8 cellular contexts compared by ENCODE assay signal in the genomic region with DNA sequence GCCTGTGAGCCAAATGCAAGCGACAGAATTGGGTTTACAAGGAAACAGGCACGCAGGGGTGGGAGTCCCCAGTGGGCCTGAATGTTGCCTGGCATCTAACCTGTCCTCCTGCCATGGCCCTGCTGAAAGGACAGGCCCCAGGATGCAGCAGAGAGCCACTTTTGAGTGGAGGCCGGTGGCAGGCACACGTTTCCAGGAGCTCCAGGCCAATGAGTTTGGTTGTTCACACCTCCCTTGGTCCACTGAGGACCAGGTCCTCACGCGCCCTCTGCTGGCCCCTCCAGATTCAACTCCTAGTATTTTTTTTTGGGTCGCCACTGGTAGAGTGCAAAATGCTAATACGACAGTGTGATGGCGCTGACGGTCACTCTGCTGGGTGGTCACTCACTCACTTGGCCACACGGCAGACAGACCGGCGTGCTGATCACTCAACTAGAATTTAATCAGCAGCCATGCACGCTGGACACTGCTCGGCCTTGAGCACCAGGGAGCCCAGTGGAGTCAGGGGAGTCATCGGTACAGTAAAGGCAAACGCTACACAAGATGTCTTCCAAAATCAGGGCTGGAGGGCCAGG.
DNase-seq lines count a peak whose midpoint lies in the region; ATAC-seq, FAIRE-seq and TF ChIP-seq lines count a peak whose summit lies in the region.

No MANE protein-coding gene starts in this region.

- no peak for TF ChIP-seq POLR2A in prostate gland (IDR thresholded peaks at IDR 0.05)

- no peak for FAIRE-seq in RCC 7860 (lab: Jason Lieb, UNC)

- peaks cover 0 to 6% of the 10 kb centered on the region in 2 donors for H3K36me3 ChIP-seq in prostate gland

- no peaks in the 10 kb centered on the region for H3K9me3 ChIP-seq in prostate gland

- peak in 3 of 4 experiments; percentile 39 to 55 (median 50) for TF ChIP-seq CTCF in prostate gland (IDR thresholded peaks at IDR 0.05)

- WGBS in prostate gland: 64% methylated on average over 17 of the region's 17 CpGs

- intact Hi-C loops in prostate gland (cut with DNase I): loop anchor here (10.0 kb wide), 1 partner anchor 639 kb away; no protein-coding TSS in a partner anchor

- peak; percentile 59 for ATAC-seq in HG03520 (IDR thresholded peaks at IDR 0.05; ENCODE audit: unreplicated experiment)
- no peak for ATAC-seq in GM19328 (IDR thresholded peaks at IDR 0.05; ENCODE audit: unreplicated experiment)

- no peaks in the 10 kb centered on the region for H3K4me1 ChIP-seq in prostate gland (replicated peaks)

- H3K27me3 ChIP-seq in prostate gland (replicated peaks; ENCODE audit: insufficient read depth): no peaks in the 10 kb centered on the region

- no peak overlapping the region for H3K4me3 ChIP-seq in prostate gland

- no peak overlapping the region for H3K27ac ChIP-seq in prostate gland

- peak; percentile 70 for DNase-seq in EL
- peak; percentile 48 for DNase-seq in RCC 7860 (ENCODE audit: low spot score)
- DNase-seq in activated T-helper 1 cell treated with Interleukin-2 at 50 U/mL for 16 hours (ENCODE audit: low read depth): peak; percentile 14
- peak; percentile 57 for DNase-seq in foreskin melanocyte
- DNase-seq in prostate gland (ENCODE audit: low spot score): peak; percentile 30
- DNase-seq in ureter (ENCODE audit: low spot score): no peak
